Comparison of ENCODE assay signal across 18 cellular contexts in genomic region chr1:184462170-184462569, GRCh38.
"Had no signal": no experiment of that assay in that cellular context is flagged by ENCODE, and none has a peak within 500 bp of the region (broad histone marks: within the 10 kb centered on the region; RNA-seq: fewer than 3 reads in every experiment).

No MANE protein-coding gene starts in this region.

- H3K4me1 ChIP-seq: parathyroid adenoma had no signal

- H3K4me3 ChIP-seq: tibial artery had no signal

- H3K27me3 ChIP-seq: neutrophil, tibial artery had no signal

- H3K9me3 Mint-ChIP-seq: activated B cell treated with CpG ODN at 0.5 μM for 24 hours; activated naive CD8-positive, alpha-beta T cell treated with anti-CD3 and anti-CD28 coated beads, Interleukin-2, amount 10 ng/mL, durations not matched to agents 7 days and 5 days; activated T-helper 1 cell treated with anti-CD3 and anti-CD28 coated beads, Interleukin-12 subunit alpha, Interleukin-12 subunit beta, Interleukin-2, Interleukin-4 antibody, amounts not matched to agents 30 ng/mL and 10 ng/mL and 1 ng/mL, durations not matched to agents 14 hours and 24 hours and 36 hours; brain; effector memory CD8-positive, alpha-beta T cell had no signal

- H3K9me3 ChIP-seq: neutrophil, tibial artery had no signal

- H3K4me3 Mint-ChIP-seq: activated B cell treated with CpG ODN at 0.5 μM for 24 hours; activated naive CD8-positive, alpha-beta T cell treated with anti-CD3 and anti-CD28 coated beads, Interleukin-2, amount 10 ng/mL, durations not matched to agents 7 days and 5 days; activated T-helper 1 cell treated with anti-CD3 and anti-CD28 coated beads, Interleukin-12 subunit alpha, Interleukin-12 subunit beta, Interleukin-2, Interleukin-4 antibody, amounts not matched to agents 30 ng/mL and 10 ng/mL and 1 ng/mL, durations not matched to agents 14 hours and 24 hours and 36 hours; brain; effector memory CD8-positive, alpha-beta T cell; naive thymus-derived CD4-positive, alpha-beta T cell had no signal

- H3K36me3 ChIP-seq: neutrophil, tibial artery had no signal

- H3K4me1 Mint-ChIP-seq: activated B cell treated with CpG ODN at 0.5 μM for 24 hours; activated naive CD8-positive, alpha-beta T cell treated with anti-CD3 and anti-CD28 coated beads, Interleukin-2, amount 10 ng/mL, durations not matched to agents 7 days and 5 days; naive thymus-derived CD4-positive, alpha-beta T cell had no signal

- DNase-seq: activated B cell treated with CpG ODN at 0.5 μM for 24 hours; activated CD4-positive, alpha-beta T cell treated with anti-CD3 and anti-CD28 coated beads, Interleukin-2, amount 50 U/mL, for 1 hour; activated CD8-positive, alpha-beta memory T cell treated with anti-CD3 and anti-CD28 coated beads for 24 hours; activated naive CD8-positive, alpha-beta T cell treated with anti-CD3 and anti-CD28 coated beads, Interleukin-2, amount 10 ng/mL, durations not matched to agents 7 days and 5 days; cerebellar nuclear complex; dermis blood vessel endothelial cell; effector memory CD8-positive, alpha-beta T cell; left colon; naive thymus-derived CD4-positive, alpha-beta T cell; retina; stimulated activated CD4-positive, alpha-beta T cell treated with anti-CD3 and anti-CD28 coated beads, Interleukin-15, amount 100 ng/mL, for 24 hours; stimulated activated CD4-positive, alpha-beta T cell treated with anti-CD3 and anti-CD28 coated beads, Interleukin-4, amount 100 ng/mL, for 1 hour; stimulated activated naive CD4-positive, alpha-beta T cell; tibial artery had no signal

- ATAC-seq: effector memory CD8-positive, alpha-beta T cell; left colon; naive thymus-derived CD4-positive, alpha-beta T cell had no signal

- H3K36me3 Mint-ChIP-seq: activated naive CD8-positive, alpha-beta T cell treated with anti-CD3 and anti-CD28 coated beads, Interleukin-2, amount 10 ng/mL, durations not matched to agents 7 days and 5 days; brain; naive thymus-derived CD4-positive, alpha-beta T cell had no signal

- H3K27ac ChIP-seq: neutrophil, parathyroid adenoma, tibial artery had no signal

- H3K27me3 Mint-ChIP-seq: brain; effector memory CD8-positive, alpha-beta T cell had no signal

- H3K27ac Mint-ChIP-seq: activated B cell treated with CpG ODN at 0.5 μM for 24 hours; activated naive CD8-positive, alpha-beta T cell treated with anti-CD3 and anti-CD28 coated beads, Interleukin-2, amount 10 ng/mL, durations not matched to agents 7 days and 5 days; activated T-helper 1 cell treated with anti-CD3 and anti-CD28 coated beads, Interleukin-12 subunit alpha, Interleukin-12 subunit beta, Interleukin-2, Interleukin-4 antibody, amounts not matched to agents 30 ng/mL and 10 ng/mL and 1 ng/mL, durations not matched to agents 14 hours and 24 hours and 36 hours; brain; naive thymus-derived CD4-positive, alpha-beta T cell had no signal
